ENCODE assay signal across 30 cellular contexts in the genomic region with DNA sequence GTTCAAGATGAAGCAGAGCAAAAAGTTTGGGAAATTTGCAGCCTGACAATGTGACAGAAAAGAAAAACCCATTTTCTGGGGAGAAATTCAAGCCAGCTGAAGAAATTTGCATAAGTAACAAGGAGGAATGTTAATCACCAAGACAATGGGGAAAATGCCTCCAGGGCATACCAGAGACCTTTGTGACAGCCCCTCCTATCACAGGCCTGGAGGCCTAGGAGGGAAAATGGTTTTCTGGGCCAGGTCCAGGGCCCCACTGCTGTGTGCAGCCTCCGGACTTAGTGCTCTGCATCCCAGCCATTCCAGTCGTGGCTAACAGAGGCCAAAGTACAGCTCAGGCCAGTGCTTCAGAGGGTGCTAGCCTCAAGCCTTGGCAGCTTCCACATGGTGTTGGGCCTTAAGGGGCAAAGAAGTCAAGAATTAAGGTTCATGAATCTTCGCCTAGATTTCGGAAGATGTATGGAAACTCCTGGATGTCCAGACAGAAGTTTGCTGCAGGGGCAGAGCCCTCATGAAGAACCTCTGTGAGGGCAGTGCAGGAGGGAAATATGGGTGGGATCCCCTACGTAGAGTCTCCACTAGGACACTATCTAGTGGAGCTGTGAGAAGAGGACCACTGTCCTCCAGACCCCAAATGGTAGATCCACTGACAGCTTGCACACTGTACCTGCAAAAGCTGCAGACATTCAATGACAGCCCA.
"Had no signal": no experiment of that assay in that cellular context is flagged by ENCODE, and none has a peak within 500 bp of the region (broad histone marks: within the 10 kb centered on the region; RNA-seq: fewer than 3 reads in every experiment).

No MANE protein-coding gene starts in this region.

- H3K27ac Mint-ChIP-seq: activated CD4-positive, alpha-beta memory T cell treated with anti-CD3 and anti-CD28 coated beads, Interleukin-2, amount 10 ng/mL, durations not matched to agents 7 days and 5 days; activated CD8-positive, alpha-beta memory T cell treated with anti-CD3 and anti-CD28 coated beads, Interleukin-2, amount 10 ng/mL, durations not matched to agents 7 days and 5 days; activated naive CD4-positive, alpha-beta T cell treated with anti-CD3 and anti-CD28 coated beads, Interleukin-2, amount 10 ng/mL, durations not matched to agents 7 days and 5 days; activated naive CD8-positive, alpha-beta T cell; activated naive CD8-positive, alpha-beta T cell treated with anti-CD3 and anti-CD28 coated beads, Interleukin-2, amount 50 U/mL, for 24 hours had no signal

- H3K27me3 ChIP-seq: brain microvascular endothelial cell, Peyer's patch had no signal

- DNase-seq: activated CD4-positive, alpha-beta memory T cell treated with anti-CD3 and anti-CD28 coated beads, Interleukin-2, amount 10 ng/mL, durations not matched to agents 7 days and 5 days; activated CD4-positive, alpha-beta T cell treated with anti-CD3 and anti-CD28 coated beads for 1 hour; activated CD4-positive, alpha-beta T cell treated with anti-CD3 and anti-CD28 coated beads for 48 hours; activated CD4-positive, CD25-positive, alpha-beta regulatory T cell; activated CD8-positive, alpha-beta memory T cell treated with anti-CD3 and anti-CD28 coated beads for 24 hours; activated CD8-positive, alpha-beta memory T cell treated with anti-CD3 and anti-CD28 coated beads, Interleukin-2, amount 10 ng/mL, durations not matched to agents 7 days and 5 days; activated CD8-positive, alpha-beta memory T cell treated with anti-CD3 and anti-CD28 coated beads, Interleukin-2, amount 50 U/mL, for 48 hours; activated effector memory CD4-positive, alpha-beta T cell treated with Interleukin-2 at 50 U/mL for 16 hours; activated naive CD4-positive, alpha-beta T cell treated with anti-CD3 and anti-CD28 coated beads, Interleukin-2, amount 10 ng/mL, durations not matched to agents 7 days and 5 days; activated naive CD8-positive, alpha-beta T cell treated with anti-CD3 and anti-CD28 coated beads, Interleukin-2, amount 50 U/mL, for 24 hours; activated T-cell treated with anti-CD3 and anti-CD28 coated beads, Interleukin-2, amount 50 U/mL, for 48 hours; aorta; brain microvascular endothelial cell; central memory CD4-positive, alpha-beta T cell; NCI-H1105; NCI-H1417 treated with DMSO at 0.1 percent for 48 hours; NCI-H1694; NCI-H1930; NCI-H2081 treated with DMSO at 0.1 percent for 48 hours; NCI-H345; NCI-H524 treated with DMSO at 0.1 percent for 48 hours; PC-3; Peyer's patch; Right ventricle myocardium superior; SW 1271; T-helper 1 cell; T-helper 2 cell; T-helper 9 cell had no signal

- H3K27ac ChIP-seq: brain microvascular endothelial cell, Peyer's patch, VCaP had no signal

- H3K4me3 ChIP-seq: Peyer's patch had no signal

- H3K4me1 ChIP-seq: Peyer's patch had no signal

- H3K4me1 Mint-ChIP-seq: activated CD4-positive, alpha-beta memory T cell treated with anti-CD3 and anti-CD28 coated beads, Interleukin-2, amount 10 ng/mL, durations not matched to agents 7 days and 5 days; activated CD8-positive, alpha-beta memory T cell treated with anti-CD3 and anti-CD28 coated beads, Interleukin-2, amount 10 ng/mL, durations not matched to agents 7 days and 5 days; activated naive CD4-positive, alpha-beta T cell treated with anti-CD3 and anti-CD28 coated beads, Interleukin-2, amount 10 ng/mL, durations not matched to agents 7 days and 5 days; activated naive CD8-positive, alpha-beta T cell treated with anti-CD3 and anti-CD28 coated beads, Interleukin-2, amount 50 U/mL, for 24 hours had no signal

- H3K36me3 ChIP-seq: brain microvascular endothelial cell, Peyer's patch had no signal

- ATAC-seq: activated CD8-positive, alpha-beta memory T cell treated with anti-CD3 and anti-CD28 coated beads, Interleukin-2, amount 10 ng/mL, durations not matched to agents 7 days and 5 days; activated naive CD8-positive, alpha-beta T cell treated with anti-CD3 and anti-CD28 coated beads, Interleukin-2, amount 50 U/mL, for 24 hours; PC-3 had no signal

- H3K4me3 Mint-ChIP-seq: activated CD4-positive, alpha-beta memory T cell treated with anti-CD3 and anti-CD28 coated beads, Interleukin-2, amount 10 ng/mL, durations not matched to agents 7 days and 5 days; activated CD8-positive, alpha-beta memory T cell treated with anti-CD3 and anti-CD28 coated beads, Interleukin-2, amount 10 ng/mL, durations not matched to agents 7 days and 5 days; activated naive CD4-positive, alpha-beta T cell treated with anti-CD3 and anti-CD28 coated beads, Interleukin-2, amount 10 ng/mL, durations not matched to agents 7 days and 5 days; activated naive CD8-positive, alpha-beta T cell; activated naive CD8-positive, alpha-beta T cell treated with anti-CD3 and anti-CD28 coated beads, Interleukin-2, amount 50 U/mL, for 24 hours had no signal
